Comparison of ENCODE assay signal across 8 cellular contexts in genomic region chr11:34050967-34051348, GRCh38. TPM values are rescaled to one million over a fixed set of nuclear protein-coding genes. Genes with fewer than 3 reads are reported as not detected.
DNase-seq lines count a peak whose midpoint lies in the region; ATAC-seq, FAIRE-seq and TF ChIP-seq lines count a peak whose summit lies in the region.

No MANE protein-coding gene starts in this region.

- ATAC-seq in HG02588 (IDR thresholded peaks at IDR 0.05; ENCODE audit: unreplicated experiment) (no peak), HG03342 (IDR thresholded peaks at IDR 0.05; ENCODE audit: unreplicated experiment) (no peak)

- H3K27ac ChIP-seq in astrocyte (ENCODE audit: low read depth, low read length) = peak overlapping the region; percentile 100
- H3K27ac ChIP-seq in kidney (ENCODE audit: low read depth in 2 of 2, low read length in 2 of 2) = peak overlapping the region; percentile 99
- peak overlapping the region; percentile 97 for H3K27ac ChIP-seq in substantia nigra (ENCODE audit: low read depth, low read length, poor library complexity, severe bottlenecking)

- H2AFZ ChIP-seq in astrocyte (ENCODE audit: low read depth, low read length) = peak overlapping the region; percentile 78

- no peaks in the 10 kb centered on the region for H3K9me3 Mint-ChIP-seq in astrocyte (ENCODE audit: unreplicated experiment)

- H3K9me3 ChIP-seq in astrocyte (ENCODE audit: insufficient read depth, low read depth, low read length) = no peaks in the 10 kb centered on the region
- no peaks in the 10 kb centered on the region for H3K9me3 ChIP-seq in kidney (ENCODE audit: control insufficient read depth in 1 of 2, low read length in 2 of 2)

- peak overlapping the region; percentile 87 for H3K27ac Mint-ChIP-seq in astrocyte (ENCODE audit: unreplicated experiment)

- peaks cover 26% of the 10 kb centered on the region for H4K20me1 ChIP-seq in astrocyte (ENCODE audit: insufficient read depth, low read length)

- no peak for TF ChIP-seq CTCF in LNCaP clone FGC (IDR thresholded peaks at IDR 0.05; ENCODE audit: control insufficient read depth, extremely low read depth, insufficient read depth)
- TF ChIP-seq CTCF in astrocyte (IDR thresholded peaks at IDR 0.05; ENCODE audit: insufficient read depth, low read depth, low read length) = no peak
- no peak for TF ChIP-seq CTCF in kidney (IDR thresholded peaks at IDR 0.05; ENCODE audit: borderline replicate concordance, extremely low read depth, insufficient read depth)

- intact Hi-C loops in kidney (cut with DNase I) = no loop called here

- peak; percentile 84 for DNase-seq in DMS79 treated with DMSO at 0.1 percent for 48 hours (lab: John Stamatoyannopoulos, UW)
- DNase-seq in LNCaP clone FGC (ENCODE audit: low read depth) = no peak
- peak; percentile 19 for DNase-seq in astrocyte (ENCODE audit: low read depth)
- no peak for DNase-seq in kidney
- no peak for DNase-seq in substantia nigra (lab: John Stamatoyannopoulos, UW)
- DNase-seq in dermis blood vessel endothelial cell = no peak

- H3K36me3 ChIP-seq in astrocyte (ENCODE audit: insufficient read depth, low read length) (peaks cover 2% of the 10 kb centered on the region), kidney (ENCODE audit: control insufficient read depth in 1 of 2, insufficient read depth in 2 of 2, low read length in 2 of 2) (no peaks in the 10 kb centered on the region)

- FAIRE-seq in astrocyte (lab: Jason Lieb, UNC) = no peak
- no peak for FAIRE-seq in kidney (lab: Jason Lieb, UNC)

- H3K27me3 Mint-ChIP-seq in astrocyte (ENCODE audit: low read depth, unreplicated experiment) = no peaks in the 10 kb centered on the region

- peaks cover 7% of the 10 kb centered on the region for H3K36me3 Mint-ChIP-seq in astrocyte (ENCODE audit: low read depth, unreplicated experiment)

- no peaks in the 10 kb centered on the region for H3K27me3 ChIP-seq in astrocyte (ENCODE audit: insufficient read depth, low read length)

- H3K4me3 Mint-ChIP-seq in astrocyte (ENCODE audit: unreplicated experiment) = peak overlapping the region; percentile 80

- H3K4me1 ChIP-seq in astrocyte (ENCODE audit: insufficient read depth, low read length) (peaks cover 9% of the 10 kb centered on the region), kidney (ENCODE audit: control insufficient read depth in 1 of 2, insufficient read depth in 1 of 2, low read depth in 1 of 2, low read length in 2 of 2) (peaks cover 0 to 6% of the 10 kb centered on the region in 2 donors)

- peak overlapping the region; percentile 93 for H3K4me2 ChIP-seq in astrocyte (ENCODE audit: low read length)

- H3K79me2 ChIP-seq in astrocyte (ENCODE audit: insufficient read depth, low read length) = peaks cover 39% of the 10 kb centered on the region

- peaks cover 13% of the 10 kb centered on the region for H3K4me1 Mint-ChIP-seq in astrocyte (ENCODE audit: low read depth, unreplicated experiment)

- H3K9ac ChIP-seq in astrocyte (ENCODE audit: low read length) (peak overlapping the region; percentile 99), kidney (ENCODE audit: low read length in 2 of 2) (peak overlapping the region; percentile 4 to 65)

- peak overlapping the region; percentile 98 for H3K4me3 ChIP-seq in LNCaP clone FGC (ENCODE audit: low read depth, low read length)
- H3K4me3 ChIP-seq in astrocyte (ENCODE audit: insufficient read depth, low read depth, low read length) = peak overlapping the region; percentile 98
- peak overlapping the region; percentile 55 to 68 for H3K4me3 ChIP-seq in kidney (ENCODE audit: low read length in 2 of 2)

RNA-seq across cellular contexts. Expression of gene CAPRIN1, which starts 0.6 kb away (rescaled TPM):
- total RNA-seq in astrocyte (294 and 309 TPM in 2 replicates), kidney (174 TPM), dermis blood vessel endothelial cell (171 and 319 TPM in 2 replicates)
- 83.3 TPM for polyA plus RNA-seq in kidney (ENCODE audit: insufficient read depth, low read depth, low replicate concordance)

RNA-seq across cellular contexts. Expression of gene NAT10, which starts 54.5 kb away (rescaled TPM):
- total RNA-seq in astrocyte (31.9 and 32.2 TPM in 2 replicates), kidney (43.1 TPM), dermis blood vessel endothelial cell (12.1 and 28.1 TPM in 2 replicates)
- polyA plus RNA-seq in kidney (ENCODE audit: insufficient read depth, low read depth, low replicate concordance) = 24.1 TPM

Comparison
In these comparisons a context has a peak if more than half of its experiments do, and no peak if none do; other contexts are left out.
1. DNase-seq: peak in DMS79 treated with DMSO at 0.1 percent for 48 hours (single experiment) and astrocyte (single experiment); none in LNCaP clone FGC (single experiment), kidney (single experiment), substantia nigra (0 of 49) and dermis blood vessel endothelial cell (single experiment).
2. Peak in every context shown above with its lines, with median percentiles within 50 percentile points of each other: H3K4me3 ChIP-seq and H3K27ac ChIP-seq.